8 cellular contexts compared by ENCODE assay signal in the genomic region with DNA sequence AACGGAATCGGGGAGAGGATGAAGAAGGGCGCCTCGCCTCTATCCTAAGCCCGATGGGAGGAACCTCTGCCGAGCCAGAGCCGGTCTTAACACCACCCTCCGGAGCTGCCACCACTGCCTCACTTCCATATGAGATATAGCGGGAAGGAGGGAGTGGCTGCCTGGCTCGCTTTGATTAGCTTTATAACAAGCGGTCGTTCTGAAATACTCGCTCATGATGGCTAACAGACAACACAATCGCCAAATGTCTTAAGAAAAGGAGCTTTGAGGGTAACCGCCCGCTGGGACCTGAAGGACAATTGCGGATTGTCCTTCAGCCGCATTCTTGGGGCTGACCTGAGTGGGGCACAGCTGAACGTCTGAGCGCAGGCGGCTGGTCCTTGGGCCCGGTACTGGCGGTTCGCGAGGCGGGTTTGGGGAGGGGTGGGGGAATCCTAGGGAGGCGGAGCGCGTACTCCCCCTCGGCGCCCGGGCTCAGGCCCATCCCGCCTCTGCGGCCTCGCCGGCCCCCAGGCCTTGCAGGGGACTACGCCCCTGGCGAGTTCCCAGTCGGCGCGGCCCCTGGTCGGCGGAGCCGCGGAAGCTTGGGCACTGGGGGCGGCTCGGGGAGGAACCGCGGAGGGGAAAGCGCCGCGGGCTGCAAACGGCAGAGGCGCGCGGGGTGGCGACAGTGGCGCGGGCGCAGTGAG. TPM values are rescaled to one million over a fixed set of nuclear protein-coding genes. Genes with fewer than 3 reads are reported as not detected.
DNase-seq lines count a peak whose midpoint lies in the region; ATAC-seq and TF ChIP-seq lines count a peak whose summit lies in the region.

A gene with protein sequence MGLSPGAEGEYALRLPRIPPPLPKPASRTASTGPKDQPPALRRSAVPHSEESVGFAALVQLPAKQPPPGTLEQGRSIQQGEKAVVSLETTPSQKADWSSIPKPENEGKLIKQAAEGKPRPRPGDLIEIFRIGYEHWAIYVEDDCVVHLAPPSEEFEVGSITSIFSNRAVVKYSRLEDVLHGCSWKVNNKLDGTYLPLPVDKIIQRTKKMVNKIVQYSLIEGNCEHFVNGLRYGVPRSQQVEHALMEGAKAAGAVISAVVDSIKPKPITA (minus strand): TSS at position 617 of the 689 bp plus-strand sequence. CDS start 133 bp downstream, at position 484.

- POLR2A ChIA-PET in HEK293T (lab: Yijun Ruan, JAX) = no interaction called here

- peaks cover 4% of the 10 kb centered on the region for H3K36me3 Mint-ChIP-seq in chondrocyte (ENCODE audit: low read depth)

- DNase-seq in NCI-H526 (lab: John Stamatoyannopoulos, UW) = peak; percentile 16 to 60
- DNase-seq in NCI-H526 treated with DMSO at 0.1 percent for 48 hours (lab: John Stamatoyannopoulos, UW) = no peak
- no peak for DNase-seq in chondrocyte (ENCODE audit: low spot score)
- no peak for DNase-seq in left lobe of liver (ENCODE audit: low spot score)
- peak; percentile 17 to 20 for DNase-seq in stimulated activated naive CD8-positive, alpha-beta T cell treated with anti-CD3 and anti-CD28 coated beads, Interleukin-15, amount 100 ng/mL, for 72 hours
- no peak for DNase-seq in NCI-H2107 treated with DMSO at 0.1 percent for 48 hours (lab: John Stamatoyannopoulos, UW; ENCODE audit: unreplicated experiment)
- DNase-seq in HEK293T (ENCODE audit: extremely low spot score) = no peak
- no peak for DNase-seq in cerebellar cortex (ENCODE audit: low spot score)

- H3K27ac Mint-ChIP-seq in chondrocyte (ENCODE audit: unreplicated experiment) = no peak within 1 kb of the TSS
- H3K27ac Mint-ChIP-seq in stimulated activated naive CD8-positive, alpha-beta T cell treated with anti-CD3 and anti-CD28 coated beads, Interleukin-15, amount 100 ng/mL, for 72 hours = peak within 1 kb of the TSS in 1 of 2 donors; percentile 34

- H3K27me3 Mint-ChIP-seq in chondrocyte (ENCODE audit: low read depth) = peaks cover 50% of the 10 kb centered on the region
- H3K27me3 Mint-ChIP-seq in stimulated activated naive CD8-positive, alpha-beta T cell treated with anti-CD3 and anti-CD28 coated beads, Interleukin-15, amount 100 ng/mL, for 72 hours = peaks cover 31% of the 10 kb centered on the region

- peak; percentile 56 for ATAC-seq in left lobe of liver
- peak; percentile 50 for ATAC-seq in stimulated activated naive CD8-positive, alpha-beta T cell treated with anti-CD3 and anti-CD28 coated beads, Interleukin-15, amount 100 ng/mL, for 72 hours

- H3K4me3 Mint-ChIP-seq in chondrocyte (ENCODE audit: unreplicated experiment) = peak within 1 kb of the TSS; percentile 84
- peak within 1 kb of the TSS; percentile 89 to 91 for H3K4me3 Mint-ChIP-seq in stimulated activated naive CD8-positive, alpha-beta T cell treated with anti-CD3 and anti-CD28 coated beads, Interleukin-15, amount 100 ng/mL, for 72 hours

- CTCF ChIA-PET in HEK293T (lab: Yijun Ruan, JAX) = no interaction called here

- H3K4me1 Mint-ChIP-seq in chondrocyte (ENCODE audit: low read depth) = peaks cover 17% of the 10 kb centered on the region
- peaks cover 22% of the 10 kb centered on the region for H3K4me1 Mint-ChIP-seq in stimulated activated naive CD8-positive, alpha-beta T cell treated with anti-CD3 and anti-CD28 coated beads, Interleukin-15, amount 100 ng/mL, for 72 hours

- no peak for TF ChIP-seq CTCF in chondrocyte (IDR thresholded peaks at IDR 0.05)

- peaks cover 8% of the 10 kb centered on the region for H3K9me3 Mint-ChIP-seq in chondrocyte (ENCODE audit: low read depth)
- peaks cover 4 to 6% of the 10 kb centered on the region in 2 donors for H3K9me3 Mint-ChIP-seq in stimulated activated naive CD8-positive, alpha-beta T cell treated with anti-CD3 and anti-CD28 coated beads, Interleukin-15, amount 100 ng/mL, for 72 hours

TF ChIP-seq in HEK293T, 16 proteins besides CTCF, POLR2A, EP300 and RAD21:
- TF ChIP-seq TARDBP (IDR thresholded peaks at IDR 0.05) (no peak), NFRKB (IDR thresholded peaks at IDR 0.05) (no peak), HDGF (IDR thresholded peaks at IDR 0.05; ENCODE audit: borderline replicate concordance) (no peak), BHLHE40 (IDR thresholded peaks at IDR 0.05; ENCODE audit: borderline replicate concordance) (no peak), SP1 (IDR thresholded peaks at IDR 0.05) (no peak), LEF1 (IDR thresholded peaks at IDR 0.05; ENCODE audit: borderline replicate concordance) (no peak), FOXA1 (IDR thresholded peaks at IDR 0.05) (no peak)

RNA-seq across cellular contexts. Expression of the gene that starts here (rescaled TPM):
- total RNA-seq in chondrocyte (0.10 TPM in 1 of 3 replicates, not detected in the others), left lobe of liver (not detected)

Comparison
In these comparisons a context has a peak if more than half of its experiments do, and no peak if none do; other contexts are left out.
1. DNase-seq: peak in NCI-H526 (2 of 2) and stimulated activated naive CD8-positive, alpha-beta T cell treated with anti-CD3 and anti-CD28 coated beads, Interleukin-15, amount 100 ng/mL, for 72 hours (2 of 2); none in NCI-H526 treated with DMSO at 0.1 percent for 48 hours (single experiment), chondrocyte (single experiment), left lobe of liver (single experiment), NCI-H2107 treated with DMSO at 0.1 percent for 48 hours (single experiment), HEK293T (single experiment) and cerebellar cortex (single experiment).
2. Peak in ATAC-seq in left lobe of liver; RNA of the gene not detected or under 1 TPM.